In genomic region chr3:193483988-193484539, GRCh38 we compare ENCODE assay signal across 40 cellular contexts.
"Had no signal": no experiment of that assay in that cellular context is flagged by ENCODE, and none has a peak within 500 bp of the region (broad histone marks: within the 10 kb centered on the region; RNA-seq: fewer than 3 reads in every experiment).

No MANE protein-coding gene starts in this region.

- H3K4me3 ChIP-seq: body of pancreas, breast epithelium, MG63, Peyer's patch, SJSA1 had no signal

- ATAC-seq: activated CD8-positive, alpha-beta memory T cell treated with anti-CD3 and anti-CD28 coated beads, Interleukin-2, amount 10 ng/mL, durations not matched to agents 7 days and 5 days; activated T-helper 17 cell treated with anti-CD3 and anti-CD28 coated beads, Interleukin-2, amount 50 U/mL, for 72 hours; body of pancreas; PC-3 had no signal

- H3K27ac ChIP-seq: body of pancreas, breast epithelium, Peyer's patch, SJSA1, VCaP had no signal

- H3K9me3 ChIP-seq: breast epithelium, MG63, Peyer's patch, SJSA1 had no signal

- H3K4me1 ChIP-seq: body of pancreas, breast epithelium, Peyer's patch, SJSA1 had no signal

- DNase-seq: activated B cell treated with CpG ODN at 0.5 μM for 24 hours; activated CD4-positive, alpha-beta memory T cell treated with anti-CD3 and anti-CD28 coated beads, Interleukin-2, amount 10 ng/mL, durations not matched to agents 7 days and 5 days; activated CD4-positive, alpha-beta T cell treated with anti-CD3 and anti-CD28 coated beads for 1 hour; activated CD4-positive, alpha-beta T cell treated with anti-CD3 and anti-CD28 coated beads for 48 hours; activated CD8-positive, alpha-beta memory T cell treated with anti-CD3 and anti-CD28 coated beads for 24 hours; activated CD8-positive, alpha-beta memory T cell treated with anti-CD3 and anti-CD28 coated beads, Interleukin-2, amount 10 ng/mL, durations not matched to agents 7 days and 5 days; activated CD8-positive, alpha-beta memory T cell treated with anti-CD3 and anti-CD28 coated beads, Interleukin-2, amount 50 U/mL, for 48 hours; activated effector memory CD4-positive, alpha-beta T cell treated with anti-CD3 and anti-CD28 coated beads, Interleukin-2, amount 50 U/mL, for 16 hours; activated naive CD4-positive, alpha-beta T cell; activated naive CD4-positive, alpha-beta T cell treated with anti-CD3 and anti-CD28 coated beads, Interleukin-2, amount 50 U/mL, for 16 hours; activated naive CD8-positive, alpha-beta T cell treated with anti-CD3 and anti-CD28 coated beads for 36 hours; activated T-cell treated with anti-CD3 and anti-CD28 coated beads, Interleukin-2, amount 50 U/mL, for 48 hours; amniotic stem cell; aorta; body of pancreas; Kasumi-1; KG1; MG63; NCI-H1092; NCI-H1417; NCI-H146; NCI-H187; NCI-H2029 treated with DMSO at 0.1 percent for 48 hours; NCI-H2107; NCI-H345; NCI-H526; NCI-H748 treated with DMSO at 0.1 percent for 48 hours; NK-92 treated with Interleukin-12 subunit alpha and Interleukin-12 subunit beta, amount 100 ng/mL, for 24 hours; PC-3; Peyer's patch; RPMI8226; SHP77 treated with DMSO at 0.1 percent for 48 hours; SW 1271; T-helper 1 cell; T-helper 2 cell; T-helper 9 cell had no signal
